1 cellular context compared by ENCODE assay signal in the genomic region with DNA sequence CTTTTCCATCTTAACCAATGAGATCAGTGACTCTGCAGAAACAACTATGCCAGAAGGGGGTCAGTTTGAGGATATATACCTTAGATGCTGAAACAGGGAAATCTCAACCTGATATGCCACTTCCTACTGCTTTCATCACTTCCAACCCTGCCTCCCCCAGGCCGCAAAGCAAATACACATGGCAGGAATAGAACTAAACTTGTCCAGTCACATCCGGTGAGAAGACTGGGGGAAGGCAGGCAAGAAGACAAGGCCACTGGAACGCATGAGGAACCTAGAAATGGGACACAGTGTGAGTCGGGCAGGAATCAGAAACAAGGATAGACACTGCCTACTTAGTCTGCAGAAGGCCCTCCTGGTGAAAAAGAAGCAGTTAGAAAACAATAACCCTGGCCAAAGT.
TF ChIP-seq lines count a peak whose summit lies in the region.

No MANE protein-coding gene starts in this region.

TF ChIP-seq in SK-N-SH, 30 proteins besides CTCF, POLR2A, EP300 and RAD21 (continued from another document):
- no peak for TF ChIP-seq NRF1 (IDR thresholded peaks at IDR 0.05; ENCODE audit: low read depth, low read length)
- no peak for TF ChIP-seq SIN3A (IDR thresholded peaks at IDR 0.05; ENCODE audit: borderline replicate concordance, low read depth, low read length)
